8 cellular contexts compared by ENCODE assay signal in genomic region chr22:21816787-21817496, GRCh38. TPM values are rescaled to one million over a fixed set of nuclear protein-coding genes. Genes with fewer than 3 reads are reported as not detected.
A peak's percentile ranks its signal among the peaks of the same experiment; 100 is the strongest.
DNase-seq lines count a peak whose midpoint lies in the region; ATAC-seq and TF ChIP-seq lines count a peak whose summit lies in the region.

No MANE protein-coding gene starts in this region.

- H3K9me3 Mint-ChIP-seq in GM23338, result no peaks in the 10 kb centered on the region

- TF ChIP-seq EP300 in tibial nerve (IDR thresholded peaks at IDR 0.05), result peak in 1 of 2 donors; percentile 31

- H3K27ac Mint-ChIP-seq in GM23338, result peak overlapping the region; percentile 76

- H3K4me2 ChIP-seq in GM23338, result no peak overlapping the region

- H3K4me1 ChIP-seq in GM23338 (ENCODE audit: insufficient read depth), result peaks cover 25% of the 10 kb centered on the region
- peaks cover 24% of the 10 kb centered on the region for H3K4me1 ChIP-seq in RWPE2 (ENCODE audit: insufficient read depth, poor library complexity, severe bottlenecking)
- H3K4me1 ChIP-seq in lower lobe of right lung, result peaks cover 59% of the 10 kb centered on the region
- H3K4me1 ChIP-seq in tibial nerve, result peaks cover 0 to 65% (median 35%) of the 10 kb centered on the region in 4 donors

- H3K79me2 ChIP-seq in GM23338 (replicated peaks; ENCODE audit: insufficient read depth), result peaks cover 100% of the 10 kb centered on the region

- no peak overlapping the region for H3K4me3 Mint-ChIP-seq in GM23338

- H3K27ac ChIP-seq in GM23338 (ENCODE audit: low read depth), result peak overlapping the region; percentile 76
- peak overlapping the region; percentile 69 for H3K27ac ChIP-seq in RWPE2 (ENCODE audit: poor library complexity, severe bottlenecking)
- H3K27ac ChIP-seq in lower lobe of right lung, result peak overlapping the region; percentile 85
- peak overlapping the region in 3 of 4 donors; percentile 13 to 72 (median 68) for H3K27ac ChIP-seq in tibial nerve

- no peak for TF ChIP-seq POLR2A in tibial nerve (IDR thresholded peaks at IDR 0.05)

- H3K36me3 ChIP-seq in GM23338 (ENCODE audit: insufficient read depth) (no peaks in the 10 kb centered on the region), RWPE2 (ENCODE audit: low read depth) (peaks cover 5% of the 10 kb centered on the region), lower lobe of right lung (no peaks in the 10 kb centered on the region), tibial nerve (no peaks in the 10 kb centered on the region)

- peaks cover 7% of the 10 kb centered on the region for H3K9me3 ChIP-seq in RWPE2 (ENCODE audit: severe bottlenecking)
- H3K9me3 ChIP-seq in lower lobe of right lung, result no peaks in the 10 kb centered on the region
- no peaks in the 10 kb centered on the region for H3K9me3 ChIP-seq in tibial nerve

- H3K36me3 Mint-ChIP-seq in GM23338 (ENCODE audit: low read depth), result peaks cover 9% of the 10 kb centered on the region; the same call in 2 of the 3 replicates

- no peak for ATAC-seq in GM23338
- peak; percentile 98 for ATAC-seq in RWPE2 (ENCODE audit: low read depth)
- ATAC-seq in lower lobe of right lung, result peak; percentile 91 to 93

- H4K20me1 ChIP-seq in GM23338 (replicated peaks; ENCODE audit: insufficient read depth), result peaks cover 57% of the 10 kb centered on the region

- H2AFZ ChIP-seq in GM23338, result no peak overlapping the region

- 0 out of 2 replicates have a peak, but pooled peaks cover 4% of the 10 kb centered on the region for H3F3A ChIP-seq in GM23338 (replicated peaks; ENCODE audit: low read depth)

- TF ChIP-seq CTCF in GM23338 (conservative IDR thresholded peaks at IDR 0.05; ENCODE audit: low read depth in 2 of 2), result no peak
- no peak for TF ChIP-seq CTCF in RWPE2 (IDR thresholded peaks at IDR 0.05; ENCODE audit: poor library complexity, severe bottlenecking)
- TF ChIP-seq CTCF in lower lobe of right lung (IDR thresholded peaks at IDR 0.05), result no peak
- no peak for TF ChIP-seq CTCF in tibial nerve (IDR thresholded peaks at IDR 0.05)

- 53 to 54% methylated on average over 10 of the region's 10 CpGs for WGBS in tibial nerve, 2 donors

- H3K9me2 ChIP-seq in GM23338 (ENCODE audit: insufficient read depth), result no peaks in the 10 kb centered on the region

- DNase-seq in CD1c-positive myeloid dendritic cell (ENCODE audit: extremely low spot score) (peak; percentile 98), GM23338 (ENCODE audit: low spot score) (no peak), RWPE2 (ENCODE audit: low spot score) (no peak), lower lobe of right lung (no peak), tibial nerve (ENCODE audit: low spot score in 2 of 2) (no peak), ureter (ENCODE audit: low spot score) (no peak), NCI-H2107 (lab: John Stamatoyannopoulos, UW) (no peak)
- peak; percentile 76 for DNase-seq in central memory CD4-positive, alpha-beta T cell

- peaks cover 34% of the 10 kb centered on the region for H3K4me1 Mint-ChIP-seq in GM23338

- H3K27me3 ChIP-seq in GM23338 (ENCODE audit: insufficient read depth) (no peaks in the 10 kb centered on the region), RWPE2 (ENCODE audit: insufficient read depth, poor library complexity, severe bottlenecking) (peaks cover 2% of the 10 kb centered on the region), lower lobe of right lung (ENCODE audit: low read depth) (no peaks in the 10 kb centered on the region), tibial nerve (no peaks in the 10 kb centered on the region)

- H3K4me3 ChIP-seq in GM23338 (no peak overlapping the region), RWPE2 (ENCODE audit: severe bottlenecking) (no peak overlapping the region), lower lobe of right lung (peak overlapping the region; percentile 17), tibial nerve (no peak overlapping the region)

- H3K27me3 Mint-ChIP-seq in GM23338 (ENCODE audit: insufficient read depth, low read depth, poor library complexity), result peaks cover 16% of the 10 kb centered on the region

- intact Hi-C loops in lower lobe of right lung (cut with DNase I), result no loop called here

TF ChIP-seq in GM23338, 12 proteins besides CTCF, POLR2A, EP300 and RAD21 (continues in another document):
- no peak for TF ChIP-seq EZH2 (IDR thresholded peaks at IDR 0.05; ENCODE audit: low read depth, unreplicated experiment)
- no peak for TF ChIP-seq NANOG (IDR thresholded peaks at IDR 0.05; ENCODE audit: borderline replicate concordance)
- no peak for TF ChIP-seq POLR2AphosphoS5 (IDR thresholded peaks at IDR 0.05; ENCODE audit: low read depth)
- no peak for TF ChIP-seq ZNF114 (CRISPR knock-in tag; IDR thresholded peaks at IDR 0.05)
- no peak for TF ChIP-seq STAT1 (IDR thresholded peaks at IDR 0.05; ENCODE audit: unreplicated experiment)
- TF ChIP-seq JUNB (IDR thresholded peaks at IDR 0.05; ENCODE audit: unreplicated experiment), result no peak
- no peak for TF ChIP-seq EZH2phosphoT487 (IDR thresholded peaks at IDR 0.05; ENCODE audit: unreplicated experiment)
- no peak for TF ChIP-seq ETS1 (IDR thresholded peaks at IDR 0.05)
- TF ChIP-seq REST (IDR thresholded peaks at IDR 0.05; ENCODE audit: unreplicated experiment), result no peak
- TF ChIP-seq CREB1 (CRISPR knock-in tag; IDR thresholded peaks at IDR 0.05; ENCODE audit: low read depth), result no peak

RNA-seq across cellular contexts. Expression of gene MAPK1, which starts 50.5 kb away (rescaled TPM):
- 56.0 and 77.5 TPM in 2 replicates for total RNA-seq in GM23338 (2014; rRNA removed; shearing (Covaris generic))
- 16.0 and 17.4 TPM in 2 replicates for polyA plus RNA-seq in GM23338 (2016; fragmentation: Nextera tagmentation; extraction: Ambion mirVana)
- 146 TPM for total RNA-seq in lower lobe of right lung
- 10 to 100 TPM; 58.1 to 95.3 (median 73.1) TPM for total RNA-seq in tibial nerve
- total RNA-seq in ureter, result 136 TPM

Comparison
In these comparisons a context has a peak if more than half of its experiments do, and no peak if none do; other contexts are left out.
1. DNase-seq: peak in CD1c-positive myeloid dendritic cell (single experiment) and central memory CD4-positive, alpha-beta T cell (single experiment); none in GM23338 (single experiment), RWPE2 (single experiment), lower lobe of right lung (single experiment), tibial nerve (0 of 2), ureter (single experiment) and NCI-H2107 (single experiment).
2. Peak in every context shown above with its lines, with median percentiles within 50 percentile points of each other: H3K27ac ChIP-seq.